ENCODE assay signal across 1 cellular context in the genomic region with DNA sequence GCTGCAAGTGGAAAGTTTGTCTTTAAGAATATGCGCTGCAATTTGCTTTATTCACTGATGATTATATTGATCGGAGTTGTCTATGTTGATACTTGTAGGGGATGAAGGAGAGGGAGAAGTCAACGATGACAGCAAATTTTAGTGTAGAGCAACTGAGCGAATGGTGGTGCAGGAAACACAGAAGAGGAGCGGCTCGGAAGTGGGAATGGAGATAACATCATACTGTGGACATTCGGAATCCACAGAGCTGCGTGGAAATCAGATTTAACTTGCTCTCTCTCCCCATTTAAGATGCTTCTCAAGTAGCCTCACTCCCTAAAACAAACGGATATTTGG.
A peak's percentile ranks its signal among the peaks of the same experiment; 100 is the strongest.
TF ChIP-seq lines count a peak whose summit lies in the region.

No MANE protein-coding gene starts in this region.

TF ChIP-seq in HepG2, 621 proteins besides CTCF, POLR2A, EP300 and RAD21 (continues in another document):
- TF ChIP-seq, protein P1, sequence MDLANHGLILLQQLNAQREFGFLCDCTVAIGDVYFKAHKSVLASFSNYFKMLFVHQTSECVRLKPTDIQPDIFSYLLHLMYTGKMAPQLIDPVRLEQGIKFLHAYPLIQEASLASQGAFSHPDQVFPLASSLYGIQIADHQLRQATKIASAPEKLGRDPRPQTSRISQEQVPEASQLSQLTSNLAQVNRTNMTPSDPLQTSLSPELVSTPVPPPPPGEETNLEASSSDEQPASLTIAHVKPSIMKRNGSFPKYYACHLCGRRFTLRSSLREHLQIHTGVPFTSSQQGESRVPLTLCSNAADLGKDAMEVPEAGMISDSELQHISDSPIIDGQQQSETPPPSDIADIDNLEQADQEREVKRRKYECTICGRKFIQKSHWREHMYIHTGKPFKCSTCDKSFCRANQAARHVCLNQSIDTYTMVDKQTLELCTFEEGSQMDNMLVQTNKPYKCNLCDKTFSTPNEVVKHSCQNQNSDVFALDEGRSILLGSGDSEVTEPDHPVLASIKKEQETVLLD (CRISPR knock-in tag; IDR thresholded peaks at IDR 0.05; ENCODE audit: low read depth) = no peak
- TF ChIP-seq MAF1 (CRISPR knock-in tag; IDR thresholded peaks at IDR 0.05; ENCODE audit: borderline replicate concordance) = 0 out of 2 replicates have a peak, but pooled peaks have one; percentile 24
- TF ChIP-seq, protein P2, sequence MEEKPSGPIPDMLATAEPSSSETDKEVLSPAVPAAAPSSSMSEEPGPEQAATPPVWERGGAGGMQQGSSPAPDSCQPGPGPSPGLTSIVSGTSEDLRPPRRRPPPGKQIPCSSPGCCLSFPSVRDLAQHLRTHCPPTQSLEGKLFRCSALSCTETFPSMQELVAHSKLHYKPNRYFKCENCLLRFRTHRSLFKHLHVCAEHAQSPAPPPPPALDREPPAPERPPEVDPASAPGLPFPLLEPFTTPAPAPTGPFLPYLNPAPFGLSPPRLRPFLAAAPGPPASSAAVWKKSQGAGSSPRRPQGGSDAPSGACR (CRISPR knock-in tag; IDR thresholded peaks at IDR 0.05) = no peak
- TF ChIP-seq ZMAT3 (CRISPR knock-in tag; conservative IDR thresholded peaks at IDR 0.05) = no peak
- TF ChIP-seq ZMYM3 (CRISPR knock-in tag; IDR thresholded peaks at IDR 0.05) = no peak
- TF ChIP-seq GLI4 (CRISPR knock-in tag; IDR thresholded peaks at IDR 0.05; ENCODE audit: borderline replicate concordance) = no peak
- 0 out of 2 replicates have a peak, but pooled peaks have one; percentile 1 for TF ChIP-seq SALL2 (CRISPR knock-in tag; IDR thresholded peaks at IDR 0.05)
- TF ChIP-seq, protein P3, sequence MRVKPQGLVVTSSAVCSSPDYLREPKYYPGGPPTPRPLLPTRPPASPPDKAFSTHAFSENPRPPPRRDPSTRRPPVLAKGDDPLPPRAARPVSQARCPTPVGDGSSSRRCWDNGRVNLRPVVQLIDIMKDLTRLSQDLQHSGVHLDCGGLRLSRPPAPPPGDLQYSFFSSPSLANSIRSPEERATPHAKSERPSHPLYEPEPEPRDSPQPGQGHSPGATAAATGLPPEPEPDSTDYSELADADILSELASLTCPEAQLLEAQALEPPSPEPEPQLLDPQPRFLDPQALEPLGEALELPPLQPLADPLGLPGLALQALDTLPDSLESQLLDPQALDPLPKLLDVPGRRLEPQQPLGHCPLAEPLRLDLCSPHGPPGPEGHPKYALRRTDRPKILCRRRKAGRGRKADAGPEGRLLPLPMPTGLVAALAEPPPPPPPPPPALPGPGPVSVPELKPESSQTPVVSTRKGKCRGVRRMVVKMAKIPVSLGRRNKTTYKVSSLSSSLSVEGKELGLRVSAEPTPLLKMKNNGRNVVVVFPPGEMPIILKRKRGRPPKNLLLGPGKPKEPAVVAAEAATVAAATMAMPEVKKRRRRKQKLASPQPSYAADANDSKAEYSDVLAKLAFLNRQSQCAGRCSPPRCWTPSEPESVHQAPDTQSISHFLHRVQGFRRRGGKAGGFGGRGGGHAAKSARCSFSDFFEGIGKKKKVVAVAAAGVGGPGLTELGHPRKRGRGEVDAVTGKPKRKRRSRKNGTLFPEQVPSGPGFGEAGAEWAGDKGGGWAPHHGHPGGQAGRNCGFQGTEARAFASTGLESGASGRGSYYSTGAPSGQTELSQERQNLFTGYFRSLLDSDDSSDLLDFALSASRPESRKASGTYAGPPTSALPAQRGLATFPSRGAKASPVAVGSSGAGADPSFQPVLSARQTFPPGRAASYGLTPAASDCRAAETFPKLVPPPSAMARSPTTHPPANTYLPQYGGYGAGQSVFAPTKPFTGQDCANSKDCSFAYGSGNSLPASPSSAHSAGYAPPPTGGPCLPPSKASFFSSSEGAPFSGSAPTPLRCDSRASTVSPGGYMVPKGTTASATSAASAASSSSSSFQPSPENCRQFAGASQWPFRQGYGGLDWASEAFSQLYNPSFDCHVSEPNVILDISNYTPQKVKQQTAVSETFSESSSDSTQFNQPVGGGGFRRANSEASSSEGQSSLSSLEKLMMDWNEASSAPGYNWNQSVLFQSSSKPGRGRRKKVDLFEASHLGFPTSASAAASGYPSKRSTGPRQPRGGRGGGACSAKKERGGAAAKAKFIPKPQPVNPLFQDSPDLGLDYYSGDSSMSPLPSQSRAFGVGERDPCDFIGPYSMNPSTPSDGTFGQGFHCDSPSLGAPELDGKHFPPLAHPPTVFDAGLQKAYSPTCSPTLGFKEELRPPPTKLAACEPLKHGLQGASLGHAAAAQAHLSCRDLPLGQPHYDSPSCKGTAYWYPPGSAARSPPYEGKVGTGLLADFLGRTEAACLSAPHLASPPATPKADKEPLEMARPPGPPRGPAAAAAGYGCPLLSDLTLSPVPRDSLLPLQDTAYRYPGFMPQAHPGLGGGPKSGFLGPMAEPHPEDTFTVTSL (CRISPR knock-in tag; IDR thresholded peaks at IDR 0.05; ENCODE audit: borderline replicate concordance) = no peak
- peak; percentile 21 for TF ChIP-seq NFATC3 (CRISPR knock-in tag; IDR thresholded peaks at IDR 0.05)
- TF ChIP-seq NFYC (CRISPR knock-in tag; IDR thresholded peaks at IDR 0.05) = no peak
- TF ChIP-seq, protein P4, sequence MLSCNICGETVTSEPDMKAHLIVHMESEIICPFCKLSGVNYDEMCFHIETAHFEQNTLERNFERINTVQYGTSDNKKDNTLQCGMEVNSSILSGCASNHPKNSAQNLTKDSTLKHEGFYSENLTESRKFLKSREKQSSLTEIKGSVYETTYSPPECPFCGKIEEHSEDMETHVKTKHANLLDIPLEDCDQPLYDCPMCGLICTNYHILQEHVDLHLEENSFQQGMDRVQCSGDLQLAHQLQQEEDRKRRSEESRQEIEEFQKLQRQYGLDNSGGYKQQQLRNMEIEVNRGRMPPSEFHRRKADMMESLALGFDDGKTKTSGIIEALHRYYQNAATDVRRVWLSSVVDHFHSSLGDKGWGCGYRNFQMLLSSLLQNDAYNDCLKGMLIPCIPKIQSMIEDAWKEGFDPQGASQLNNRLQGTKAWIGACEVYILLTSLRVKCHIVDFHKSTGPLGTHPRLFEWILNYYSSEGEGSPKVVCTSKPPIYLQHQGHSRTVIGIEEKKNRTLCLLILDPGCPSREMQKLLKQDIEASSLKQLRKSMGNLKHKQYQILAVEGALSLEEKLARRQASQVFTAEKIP (CRISPR knock-in tag; IDR thresholded peaks at IDR 0.05; ENCODE audit: borderline replicate concordance) = no peak
- TF ChIP-seq MLLT10 (CRISPR knock-in tag; IDR thresholded peaks at IDR 0.05) = no peak
- 0 out of 2 replicates have a peak, but pooled peaks have one; percentile 1 for TF ChIP-seq ZNF589 (CRISPR knock-in tag; conservative IDR thresholded peaks at IDR 0.05)
- 0 out of 2 replicates have a peak, but pooled peaks have one; percentile 19 for TF ChIP-seq REL (CRISPR knock-in tag; conservative IDR thresholded peaks at IDR 0.05)
- no peak for TF ChIP-seq HOXA9 (CRISPR knock-in tag; IDR thresholded peaks at IDR 0.05; ENCODE audit: borderline replicate concordance)
- TF ChIP-seq, protein P5, sequence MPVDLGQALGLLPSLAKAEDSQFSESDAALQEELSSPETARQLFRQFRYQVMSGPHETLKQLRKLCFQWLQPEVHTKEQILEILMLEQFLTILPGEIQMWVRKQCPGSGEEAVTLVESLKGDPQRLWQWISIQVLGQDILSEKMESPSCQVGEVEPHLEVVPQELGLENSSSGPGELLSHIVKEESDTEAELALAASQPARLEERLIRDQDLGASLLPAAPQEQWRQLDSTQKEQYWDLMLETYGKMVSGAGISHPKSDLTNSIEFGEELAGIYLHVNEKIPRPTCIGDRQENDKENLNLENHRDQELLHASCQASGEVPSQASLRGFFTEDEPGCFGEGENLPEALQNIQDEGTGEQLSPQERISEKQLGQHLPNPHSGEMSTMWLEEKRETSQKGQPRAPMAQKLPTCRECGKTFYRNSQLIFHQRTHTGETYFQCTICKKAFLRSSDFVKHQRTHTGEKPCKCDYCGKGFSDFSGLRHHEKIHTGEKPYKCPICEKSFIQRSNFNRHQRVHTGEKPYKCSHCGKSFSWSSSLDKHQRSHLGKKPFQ (CRISPR knock-in tag; IDR thresholded peaks at IDR 0.05; ENCODE audit: insufficient replicate concordance) = no peak
- TF ChIP-seq, protein P6, sequence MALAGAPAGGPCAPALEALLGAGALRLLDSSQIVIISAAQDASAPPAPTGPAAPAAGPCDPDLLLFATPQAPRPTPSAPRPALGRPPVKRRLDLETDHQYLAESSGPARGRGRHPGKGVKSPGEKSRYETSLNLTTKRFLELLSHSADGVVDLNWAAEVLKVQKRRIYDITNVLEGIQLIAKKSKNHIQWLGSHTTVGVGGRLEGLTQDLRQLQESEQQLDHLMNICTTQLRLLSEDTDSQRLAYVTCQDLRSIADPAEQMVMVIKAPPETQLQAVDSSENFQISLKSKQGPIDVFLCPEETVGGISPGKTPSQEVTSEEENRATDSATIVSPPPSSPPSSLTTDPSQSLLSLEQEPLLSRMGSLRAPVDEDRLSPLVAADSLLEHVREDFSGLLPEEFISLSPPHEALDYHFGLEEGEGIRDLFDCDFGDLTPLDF (CRISPR knock-in tag; IDR thresholded peaks at IDR 0.05) = no peak
- TF ChIP-seq MED13 (CRISPR knock-in tag; IDR thresholded peaks at IDR 0.05) = 0 out of 2 replicates have a peak, but pooled peaks have one; percentile 5
- no peak for TF ChIP-seq KDM2A (CRISPR knock-in tag; IDR thresholded peaks at IDR 0.05; ENCODE audit: borderline replicate concordance, low read depth)
- TF ChIP-seq, protein P7, sequence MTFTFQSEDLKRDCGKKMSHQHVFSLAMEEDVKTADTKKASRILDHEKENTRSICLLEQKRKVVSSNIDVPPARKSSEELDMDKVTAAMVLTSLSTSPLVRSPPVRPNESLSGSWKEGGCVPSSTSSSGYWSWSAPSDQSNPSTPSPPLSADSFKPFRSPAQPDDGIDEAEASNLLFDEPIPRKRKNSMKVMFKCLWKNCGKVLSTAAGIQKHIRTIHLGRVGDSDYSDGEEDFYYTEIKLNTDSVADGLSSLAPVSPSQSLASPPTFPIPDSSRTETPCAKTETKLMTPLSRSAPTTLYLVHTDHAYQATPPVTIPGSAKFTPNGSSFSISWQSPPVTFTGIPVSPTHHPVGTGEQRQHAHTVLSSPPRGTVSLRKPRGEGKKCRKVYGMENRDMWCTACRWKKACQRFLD (CRISPR knock-in tag; IDR thresholded peaks at IDR 0.05; ENCODE audit: borderline replicate concordance) = peak; percentile 1; the same call in 1 of the 2 replicates
- 0 out of 2 replicates have a peak, but pooled peaks have one; percentile 13 for TF ChIP-seq ZNF136 (CRISPR knock-in tag; IDR thresholded peaks at IDR 0.05; ENCODE audit: low read depth)
- no peak for TF ChIP-seq TAF1 (CRISPR knock-in tag; IDR thresholded peaks at IDR 0.05)
- TF ChIP-seq, protein P8, sequence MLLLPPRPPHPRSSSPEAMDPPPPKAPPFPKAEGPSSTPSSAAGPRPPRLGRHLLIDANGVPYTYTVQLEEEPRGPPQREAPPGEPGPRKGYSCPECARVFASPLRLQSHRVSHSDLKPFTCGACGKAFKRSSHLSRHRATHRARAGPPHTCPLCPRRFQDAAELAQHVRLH (CRISPR knock-in tag; IDR thresholded peaks at IDR 0.05; ENCODE audit: borderline replicate concordance, low read depth) = no peak
- TF ChIP-seq, protein P9, sequence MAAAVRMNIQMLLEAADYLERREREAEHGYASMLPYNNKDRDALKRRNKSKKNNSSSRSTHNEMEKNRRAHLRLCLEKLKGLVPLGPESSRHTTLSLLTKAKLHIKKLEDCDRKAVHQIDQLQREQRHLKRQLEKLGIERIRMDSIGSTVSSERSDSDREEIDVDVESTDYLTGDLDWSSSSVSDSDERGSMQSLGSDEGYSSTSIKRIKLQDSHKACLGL (CRISPR knock-in tag; IDR thresholded peaks at IDR 0.05) = no peak
- no peak for TF ChIP-seq NR1H2 (CRISPR knock-in tag; IDR thresholded peaks at IDR 0.05; ENCODE audit: borderline replicate concordance, low read depth)
- TF ChIP-seq THYN1 (CRISPR knock-in tag; IDR thresholded peaks at IDR 0.05; ENCODE audit: borderline replicate concordance, low read depth) = 0 out of 2 replicates have a peak, but pooled peaks have one; percentile 50
- TF ChIP-seq ZNF709 (CRISPR knock-in tag; IDR thresholded peaks at IDR 0.05) = no peak
- 0 out of 2 replicates have a peak, but pooled peaks have one; percentile 4 for TF ChIP-seq FOSL1 (CRISPR knock-in tag; IDR thresholded peaks at IDR 0.05; ENCODE audit: borderline replicate concordance)
- no peak for TF ChIP-seq SSRP1 (CRISPR knock-in tag; IDR thresholded peaks at IDR 0.05)
- no peak for TF ChIP-seq ZNF33A (CRISPR knock-in tag; IDR thresholded peaks at IDR 0.05; ENCODE audit: borderline replicate concordance)
- no peak for TF ChIP-seq ZNF672 (CRISPR knock-in tag; IDR thresholded peaks at IDR 0.05)
- TF ChIP-seq, protein P10, sequence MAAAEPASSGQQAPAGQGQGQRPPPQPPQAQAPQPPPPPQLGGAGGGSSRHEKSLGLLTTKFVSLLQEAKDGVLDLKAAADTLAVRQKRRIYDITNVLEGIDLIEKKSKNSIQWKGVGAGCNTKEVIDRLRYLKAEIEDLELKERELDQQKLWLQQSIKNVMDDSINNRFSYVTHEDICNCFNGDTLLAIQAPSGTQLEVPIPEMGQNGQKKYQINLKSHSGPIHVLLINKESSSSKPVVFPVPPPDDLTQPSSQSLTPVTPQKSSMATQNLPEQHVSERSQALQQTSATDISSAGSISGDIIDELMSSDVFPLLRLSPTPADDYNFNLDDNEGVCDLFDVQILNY (CRISPR knock-in tag; conservative IDR thresholded peaks at IDR 0.05) = no peak
- TF ChIP-seq, protein P11, sequence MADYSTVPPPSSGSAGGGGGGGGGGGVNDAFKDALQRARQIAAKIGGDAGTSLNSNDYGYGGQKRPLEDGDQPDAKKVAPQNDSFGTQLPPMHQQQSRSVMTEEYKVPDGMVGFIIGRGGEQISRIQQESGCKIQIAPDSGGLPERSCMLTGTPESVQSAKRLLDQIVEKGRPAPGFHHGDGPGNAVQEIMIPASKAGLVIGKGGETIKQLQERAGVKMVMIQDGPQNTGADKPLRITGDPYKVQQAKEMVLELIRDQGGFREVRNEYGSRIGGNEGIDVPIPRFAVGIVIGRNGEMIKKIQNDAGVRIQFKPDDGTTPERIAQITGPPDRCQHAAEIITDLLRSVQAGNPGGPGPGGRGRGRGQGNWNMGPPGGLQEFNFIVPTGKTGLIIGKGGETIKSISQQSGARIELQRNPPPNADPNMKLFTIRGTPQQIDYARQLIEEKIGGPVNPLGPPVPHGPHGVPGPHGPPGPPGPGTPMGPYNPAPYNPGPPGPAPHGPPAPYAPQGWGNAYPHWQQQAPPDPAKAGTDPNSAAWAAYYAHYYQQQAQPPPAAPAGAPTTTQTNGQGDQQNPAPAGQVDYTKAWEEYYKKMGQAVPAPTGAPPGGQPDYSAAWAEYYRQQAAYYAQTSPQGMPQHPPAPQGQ (CRISPR knock-in tag; IDR thresholded peaks at IDR 0.05; ENCODE audit: borderline replicate concordance) = 0 out of 2 replicates have a peak, but pooled peaks have one; percentile 36
- no peak for TF ChIP-seq SATB2 (CRISPR knock-in tag; IDR thresholded peaks at IDR 0.05)
- TF ChIP-seq KMT2B (CRISPR knock-in tag; IDR thresholded peaks at IDR 0.05) = no peak
- TF ChIP-seq ZNF775 (CRISPR knock-in tag; IDR thresholded peaks at IDR 0.05; ENCODE audit: borderline replicate concordance) = no peak
- no peak for TF ChIP-seq NR2F2 (IDR thresholded peaks at IDR 0.05; ENCODE audit: borderline replicate concordance, low read depth)
- TF ChIP-seq, protein P12, sequence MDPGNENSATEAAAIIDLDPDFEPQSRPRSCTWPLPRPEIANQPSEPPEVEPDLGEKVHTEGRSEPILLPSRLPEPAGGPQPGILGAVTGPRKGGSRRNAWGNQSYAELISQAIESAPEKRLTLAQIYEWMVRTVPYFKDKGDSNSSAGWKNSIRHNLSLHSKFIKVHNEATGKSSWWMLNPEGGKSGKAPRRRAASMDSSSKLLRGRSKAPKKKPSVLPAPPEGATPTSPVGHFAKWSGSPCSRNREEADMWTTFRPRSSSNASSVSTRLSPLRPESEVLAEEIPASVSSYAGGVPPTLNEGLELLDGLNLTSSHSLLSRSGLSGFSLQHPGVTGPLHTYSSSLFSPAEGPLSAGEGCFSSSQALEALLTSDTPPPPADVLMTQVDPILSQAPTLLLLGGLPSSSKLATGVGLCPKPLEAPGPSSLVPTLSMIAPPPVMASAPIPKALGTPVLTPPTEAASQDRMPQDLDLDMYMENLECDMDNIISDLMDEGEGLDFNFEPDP (CRISPR knock-in tag; conservative IDR thresholded peaks at IDR 0.05) = 0 out of 2 replicates have a peak, but pooled peaks have one; percentile 21
